In genomic region chr6:109001554-109001953, GRCh38 we compare ENCODE assay signal across 13 cellular contexts.
DNase-seq lines count a peak whose midpoint lies in the region; ATAC-seq and TF ChIP-seq lines count a peak whose summit lies in the region.
"Had no signal": no experiment of that assay in that cellular context is flagged by ENCODE, and none has a peak within 500 bp of the region (broad histone marks: within the 10 kb centered on the region; RNA-seq: fewer than 3 reads in every experiment).

No MANE protein-coding gene starts in this region.

- H3K4me3 Mint-ChIP-seq in activated naive CD8-positive, alpha-beta T cell treated with anti-CD3 and anti-CD28 coated beads for 36 hours: no peak overlapping the region
- H3K4me3 Mint-ChIP-seq: naive thymus-derived CD4-positive, alpha-beta T cell had no signal

- H3K36me3 Mint-ChIP-seq in activated naive CD8-positive, alpha-beta T cell treated with anti-CD3 and anti-CD28 coated beads for 36 hours: peaks cover 7% of the 10 kb centered on the region

- H3K27me3 ChIP-seq in suprapubic skin: no peaks in the 10 kb centered on the region
- H3K27me3 ChIP-seq in BE2C: no peaks in the 10 kb centered on the region

- H3K36me3 ChIP-seq in suprapubic skin: peaks cover 35% of the 10 kb centered on the region
- H3K36me3 ChIP-seq in BE2C: no peaks in the 10 kb centered on the region

- TF ChIP-seq EP300 in suprapubic skin (IDR thresholded peaks at IDR 0.05): no peak

- no peaks in the 10 kb centered on the region for H3K27me3 Mint-ChIP-seq in activated naive CD8-positive, alpha-beta T cell treated with anti-CD3 and anti-CD28 coated beads for 36 hours
- H3K27me3 Mint-ChIP-seq: naive thymus-derived CD4-positive, alpha-beta T cell had no signal

- H3K27ac Mint-ChIP-seq in activated naive CD8-positive, alpha-beta T cell treated with anti-CD3 and anti-CD28 coated beads for 36 hours: no peak overlapping the region

- 62% methylated on average over 2 of the region's 2 CpGs for WGBS in suprapubic skin

- no peaks in the 10 kb centered on the region for H3K9me3 Mint-ChIP-seq in activated naive CD8-positive, alpha-beta T cell treated with anti-CD3 and anti-CD28 coated beads for 36 hours
- H3K9me3 Mint-ChIP-seq: naive thymus-derived CD4-positive, alpha-beta T cell had no signal

- H3K27ac ChIP-seq in angular gyrus (ENCODE audit: low read depth, low read length) (peak overlapping the region; percentile 85), suprapubic skin (peak overlapping the region; percentile 81)

- peak; percentile 14 for DNase-seq in NCI-H1092 treated with DMSO at 0.1 percent for 48 hours (lab: John Stamatoyannopoulos, UW)
- no peak for DNase-seq in NCI-H1092 (lab: John Stamatoyannopoulos, UW)
- DNase-seq in left lobe of liver (ENCODE audit: low spot score): no peak
- no peak for DNase-seq in suprapubic skin (ENCODE audit: low spot score in 2 of 2)
- no peak for DNase-seq in BE2C
- DNase-seq in activated naive CD8-positive, alpha-beta T cell treated with anti-CD3 and anti-CD28 coated beads for 36 hours: no peak
- no peak for DNase-seq in activated naive CD4-positive, alpha-beta T cell treated with Interleukin-2 at 50 U/mL for 16 hours
- DNase-seq: activated CD4-positive, alpha-beta T cell treated with anti-CD3 and anti-CD28 coated beads for 1 hour; naive thymus-derived CD4-positive, alpha-beta T cell; NCI-H1436 treated with DMSO at 0.1 percent for 48 hours; stimulated activated CD4-positive, alpha-beta T cell treated with anti-CD3 and anti-CD28 coated beads, Interleukin-2, amount 100 ng/mL, for 48 hours had no signal

- peak; percentile 22 for ATAC-seq in left lobe of liver
- ATAC-seq: naive thymus-derived CD4-positive, alpha-beta T cell; Panc1 had no signal

- TF ChIP-seq CTCF in suprapubic skin (IDR thresholded peaks at IDR 0.05): no peak
- TF ChIP-seq CTCF in BE2C (IDR thresholded peaks at IDR 0.05; ENCODE audit: low read depth, low read length): no peak

- peaks cover 33% of the 10 kb centered on the region for H3K4me1 Mint-ChIP-seq in activated naive CD8-positive, alpha-beta T cell treated with anti-CD3 and anti-CD28 coated beads for 36 hours

- TF ChIP-seq POLR2A in suprapubic skin (IDR thresholded peaks at IDR 0.05): no peak

- H3K9me3 ChIP-seq in suprapubic skin: no peaks in the 10 kb centered on the region
- H3K9me3 ChIP-seq in BE2C: no peaks in the 10 kb centered on the region

- H3K4me1 ChIP-seq in suprapubic skin (peaks cover 57% of the 10 kb centered on the region), BE2C (peaks cover 15% of the 10 kb centered on the region)

- H3K4me3 ChIP-seq in suprapubic skin: no peak overlapping the region
- no peak overlapping the region for H3K4me3 ChIP-seq in BE2C (ENCODE audit: low read depth, low read length)
